Comparison of ENCODE assay signal across 20 cellular contexts in genomic region chr18:46350598-46351172, GRCh38.
"Had no signal": no experiment of that assay in that cellular context is flagged by ENCODE, and none has a peak within 500 bp of the region (broad histone marks: within the 10 kb centered on the region; RNA-seq: fewer than 3 reads in every experiment).

No MANE protein-coding gene starts in this region.

- H3K4me1 ChIP-seq: esophagus squamous epithelium, gastroesophageal sphincter, stomach had no signal

- H3K27ac ChIP-seq: epithelial cell of prostate, esophagus squamous epithelium, gastroesophageal sphincter, neutrophil, right atrium auricular region, sigmoid colon, skin epidermis, stomach had no signal

- DNase-seq: effector memory CD8-positive, alpha-beta T cell; esophagus squamous epithelium; foreskin fibroblast; kidney; left cardiac atrium; left ventricle myocardium superior; mesenchymal stem cell; midbrain; sigmoid colon; stimulated activated CD4-positive, alpha-beta T cell treated with anti-CD3 and anti-CD28 coated beads, Interleukin-12 subunit alpha, Interleukin-12 subunit beta, amount 100 ng/mL, for 4 hours; stimulated activated naive CD4-positive, alpha-beta T cell; stomach; trophoblast cell had no signal

- H3K9me3 ChIP-seq: esophagus squamous epithelium, gastroesophageal sphincter, neutrophil, right atrium auricular region, sigmoid colon, stomach had no signal

- H3K27me3 ChIP-seq: esophagus squamous epithelium, gastroesophageal sphincter, neutrophil, right atrium auricular region, sigmoid colon, stomach had no signal

- H3K4me3 Mint-ChIP-seq: dendritic cell treated with granulocyte-macrophage colony-stimulating factor and Interleukin-4, amounts not matched to agents 40 ng/mL and 50 ng/mL, for 4 days; effector memory CD8-positive, alpha-beta T cell had no signal

- H3K9me3 Mint-ChIP-seq: dendritic cell treated with granulocyte-macrophage colony-stimulating factor and Interleukin-4, amounts not matched to agents 40 ng/mL and 50 ng/mL, for 4 days; effector memory CD8-positive, alpha-beta T cell had no signal

- H3K36me3 ChIP-seq: esophagus squamous epithelium, gastroesophageal sphincter, neutrophil, right atrium auricular region, sigmoid colon, stomach had no signal

- ATAC-seq: effector memory CD8-positive, alpha-beta T cell; gastroesophageal sphincter; left cardiac atrium; left ventricle myocardium superior had no signal

- H3K27me3 Mint-ChIP-seq: dendritic cell treated with granulocyte-macrophage colony-stimulating factor and Interleukin-4, amounts not matched to agents 40 ng/mL and 50 ng/mL, for 4 days; effector memory CD8-positive, alpha-beta T cell had no signal

- H3K27ac Mint-ChIP-seq: dendritic cell treated with granulocyte-macrophage colony-stimulating factor and Interleukin-4, amounts not matched to agents 40 ng/mL and 50 ng/mL, for 4 days; effector memory CD8-positive, alpha-beta T cell had no signal

- H3K4me3 ChIP-seq: esophagus squamous epithelium, gastroesophageal sphincter, lung, right atrium auricular region, sigmoid colon, skin epidermis, stomach had no signal
